In genomic region chr18:79423211-79424007, GRCh38 we compare ENCODE assay signal across 23 cellular contexts.
"Had no signal": no experiment of that assay in that cellular context is flagged by ENCODE, and none has a peak within 500 bp of the region (broad histone marks: within the 10 kb centered on the region; RNA-seq: fewer than 3 reads in every experiment).

No MANE protein-coding gene starts in this region.

- DNase-seq: activated B cell treated with CpG ODN at 0.5 μM for 24 hours; activated CD4-positive, alpha-beta T cell treated with anti-CD3 and anti-CD28 coated beads for 36 hours; activated CD4-positive, alpha-beta T cell treated with anti-CD3 and anti-CD28 coated beads, Interleukin-2, amount 50 U/mL, for 4 hours; activated CD8-positive, alpha-beta memory T cell treated with anti-CD3 and anti-CD28 coated beads for 24 hours; activated CD8-positive, alpha-beta memory T cell treated with anti-CD3 and anti-CD28 coated beads, Interleukin-2, amount 50 U/mL, for 4 hours; activated naive CD4-positive, alpha-beta T cell treated with Interleukin-2 at 50 U/mL for 16 hours; activated naive CD8-positive, alpha-beta T cell treated with anti-CD3 and anti-CD28 coated beads for 36 hours; activated T-cell treated with anti-CD3 and anti-CD28 coated beads, Interleukin-2, amount 50 U/mL, for 4 hours; effector CD4-positive, alpha-beta T cell; erythroblast; foreskin keratinocyte; glutamatergic neuron; hippocampal formation; mesendoderm; naive B cell; retina; stimulated activated CD4-positive, alpha-beta T cell treated with anti-CD3 and anti-CD28 coated beads, Interleukin-1b, Interleukin-23, amount 100 ng/mL, for 48 hours; SW 1271; T-helper 17 cell had no signal

- H3K27ac ChIP-seq: foreskin keratinocyte, testis, vagina had no signal

- H3K4me3 ChIP-seq: testis, vagina had no signal

- H3K27me3 Mint-ChIP-seq: activated B cell treated with CpG ODN at 0.5 μM for 24 hours; activated CD4-positive, alpha-beta T cell treated with anti-CD3 and anti-CD28 coated beads for 36 hours; activated naive CD8-positive, alpha-beta T cell treated with anti-CD3 and anti-CD28 coated beads for 36 hours; dendritic cell treated with granulocyte-macrophage colony-stimulating factor and Interleukin-4, amounts not matched to agents 40 ng/mL and 50 ng/mL, for 4 days; naive B cell; T-helper 17 cell had no signal

- H3K4me1 ChIP-seq: foreskin keratinocyte had no signal

- H3K27me3 ChIP-seq: foreskin keratinocyte, testis, vagina had no signal

- H3K9me3 Mint-ChIP-seq: activated B cell treated with CpG ODN at 0.5 μM for 24 hours; activated naive CD8-positive, alpha-beta T cell treated with anti-CD3 and anti-CD28 coated beads for 36 hours; activated T-cell treated with anti-CD3 and anti-CD28 coated beads, Interleukin-2, amount 50 U/mL, for 4 hours; dendritic cell treated with granulocyte-macrophage colony-stimulating factor and Interleukin-4, amounts not matched to agents 40 ng/mL and 50 ng/mL, for 4 days; naive B cell; type B pancreatic cell had no signal

- H3K9me3 ChIP-seq: testis, vagina had no signal

- H3K36me3 Mint-ChIP-seq: type B pancreatic cell had no signal

- ATAC-seq: activated CD4-positive, alpha-beta T cell treated with anti-CD3 and anti-CD28 coated beads for 36 hours; activated T-cell treated with anti-CD3 and anti-CD28 coated beads, Interleukin-2, amount 50 U/mL, for 4 hours; foreskin keratinocyte; T-helper 17 cell had no signal

- H3K36me3 ChIP-seq: vagina had no signal

- H3K27ac Mint-ChIP-seq: dendritic cell treated with granulocyte-macrophage colony-stimulating factor and Interleukin-4, amounts not matched to agents 40 ng/mL and 50 ng/mL, for 4 days; type B pancreatic cell had no signal

- H3K4me3 Mint-ChIP-seq: activated B cell treated with CpG ODN at 0.5 μM for 24 hours; activated CD4-positive, alpha-beta T cell treated with anti-CD3 and anti-CD28 coated beads for 36 hours; activated naive CD8-positive, alpha-beta T cell treated with anti-CD3 and anti-CD28 coated beads for 36 hours; activated T-cell treated with anti-CD3 and anti-CD28 coated beads, Interleukin-2, amount 50 U/mL, for 4 hours; dendritic cell treated with granulocyte-macrophage colony-stimulating factor and Interleukin-4, amounts not matched to agents 40 ng/mL and 50 ng/mL, for 4 days; type B pancreatic cell had no signal
